21 cellular contexts compared by ENCODE assay signal in the genomic region with DNA sequence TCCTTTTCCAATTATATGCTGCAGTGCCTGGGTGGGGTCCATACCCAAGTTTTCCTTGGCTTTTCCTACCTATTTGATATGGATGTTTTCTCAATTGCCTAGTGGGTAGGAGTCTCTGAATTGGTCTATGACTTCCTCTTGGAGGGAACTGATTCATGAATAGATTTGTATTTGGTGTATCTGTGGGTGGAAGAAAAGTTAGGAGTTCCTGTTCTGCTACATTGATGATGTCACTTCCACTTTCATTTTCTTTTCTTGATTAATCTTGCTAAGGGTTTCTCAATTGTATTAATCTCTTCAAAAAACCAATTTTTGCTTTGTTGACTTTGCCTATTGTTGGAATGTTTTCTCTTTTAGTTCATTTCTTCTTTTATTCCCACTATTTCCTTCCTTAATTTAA. TPM values are rescaled to one million over a fixed set of nuclear protein-coding genes. Genes with fewer than 3 reads are reported as not detected.
DNase-seq lines count a peak whose midpoint lies in the region; ATAC-seq, FAIRE-seq and TF ChIP-seq lines count a peak whose summit lies in the region.
"Had no signal": no experiment of that assay in that cellular context is flagged by ENCODE, and none has a peak within 500 bp of the region (broad histone marks: within the 10 kb centered on the region; RNA-seq: fewer than 3 reads in every experiment).

No MANE protein-coding gene starts in this region.

- BruUV-seq in GM12878 (replicated peaks; lab: Mats Ljungman, UMichigan), result no TSS peak

- peaks cover 3% of the 10 kb centered on the region for H3K4me1 Mint-ChIP-seq in endothelial cell (ENCODE audit: unreplicated experiment)
- H3K4me1 Mint-ChIP-seq: mesothelial cell of epicardium had no signal

- ATAC-seq in GM18511 (IDR thresholded peaks at IDR 0.05; ENCODE audit: unreplicated experiment) (peak; percentile 45), GM12878 (no peak)

- H3K36me3 Mint-ChIP-seq in endothelial cell (ENCODE audit: low read depth, unreplicated experiment), result no peaks in the 10 kb centered on the region
- H3K36me3 Mint-ChIP-seq: mesothelial cell of epicardium had no signal

- H3K9me3 ChIP-seq in GM12878 (replicated peaks; ENCODE audit: control insufficient read depth, insufficient read depth, low read length), result no peaks in the 10 kb centered on the region

- no peaks in the 10 kb centered on the region for H3K79me2 ChIP-seq in GM12878 (ENCODE audit: control insufficient read depth, insufficient read depth, low read length)

- no peak overlapping the region for H2AFZ ChIP-seq in GM12878 (ENCODE audit: control insufficient read depth, low read depth, low read length)

- H3K36me3 ChIP-seq in GM12878 (ENCODE audit: control insufficient read depth in 2 of 2, insufficient read depth in 2 of 2, low read length in 1 of 2), result no peaks in the 10 kb centered on the region
- H3K36me3 ChIP-seq: cardiac muscle cell had no signal

- no peaks in the 10 kb centered on the region; a peak in 2 of 4 replicates for H3K27me3 ChIP-seq in GM12878 (replicated peaks in 1 of 2; ENCODE audit: control insufficient read depth in 2 of 2, insufficient read depth in 2 of 2, low read length in 1 of 2)
- H3K27me3 ChIP-seq: cardiac muscle cell had no signal

- no peaks in the 10 kb centered on the region for H3K27me3 Mint-ChIP-seq in endothelial cell (ENCODE audit: unreplicated experiment)

- no peak overlapping the region for H3K27ac Mint-ChIP-seq in endothelial cell (ENCODE audit: unreplicated experiment)
- H3K27ac Mint-ChIP-seq: activated naive CD4-positive, alpha-beta T cell treated with anti-CD3 and anti-CD28 coated beads, Interleukin-2, amount 50 U/mL, for 24 hours; endodermal cell; IgD-negative memory B cell; mesothelial cell of epicardium had no signal

- peak; percentile 7 for FAIRE-seq in GM12878 (lab: Jason Lieb, UNC)

- H4K20me1 ChIP-seq in GM12878 (ENCODE audit: control insufficient read depth, insufficient read depth), result no peaks in the 10 kb centered on the region

- SMC1A ChIA-PET in GM12878 (lab: Charles Lee; ENCODE audit: uncharacterized antibody, unreplicated experiment), result no interaction called here

- H3K4me1 ChIP-seq in GM12878 (ENCODE audit: control insufficient read depth, insufficient read depth, low read length), result no peaks in the 10 kb centered on the region

- H3K9me3 Mint-ChIP-seq in endothelial cell (ENCODE audit: unreplicated experiment), result no peaks in the 10 kb centered on the region

- TF ChIP-seq CTCF in GM12878 (IDR thresholded peaks at IDR 0.05 in 2 of 3, conservative IDR thresholded peaks at IDR 0.05 in 1 of 3; ENCODE audit: control insufficient read depth in 2 of 3, extremely low read depth in 1 of 3, insufficient read depth in 1 of 3, low read depth in 3 of 3, low read length in 3 of 3) (no peak), endothelial cell (IDR thresholded peaks at IDR 0.05; ENCODE audit: unreplicated experiment) (no peak)

- in situ Hi-C loops in GM12878 (cut with MboI), result no loop called here

- RAD21 ChIA-PET in GM12878 (lab: Charles Lee; ENCODE audit: unreplicated experiment), result no interaction called here

- no peak overlapping the region for H3K4me3 ChIP-seq in GM12878
- H3K4me3 ChIP-seq: cardiac muscle cell had no signal

- intact Hi-C loops in GM12878 (cut with micrococcal nuclease; ENCODE audit: unreplicated experiment), result no loop called here

- POLR2A ChIA-PET in GM12878 (lab: Charles Lee), result no interaction called here

- H3K4me3 Mint-ChIP-seq in endothelial cell (ENCODE audit: unreplicated experiment), result no peak overlapping the region
- H3K4me3 Mint-ChIP-seq: activated naive CD4-positive, alpha-beta T cell treated with anti-CD3 and anti-CD28 coated beads, Interleukin-2, amount 50 U/mL, for 24 hours; endodermal cell; H9; mesothelial cell of epicardium had no signal

- no peak overlapping the region for H3K4me2 ChIP-seq in GM12878 (ENCODE audit: control insufficient read depth, insufficient read depth)

- no peak for TF ChIP-seq RAD21 in GM12878 (IDR thresholded peaks at IDR 0.05; ENCODE audit: insufficient read depth, low read depth, low read length)

- CTCF ChIA-PET in GM12878 (lab: Yijun Ruan, JAX), result no interaction called here

- H3K9ac ChIP-seq in GM12878 (ENCODE audit: control insufficient read depth, insufficient read depth, low read length), result no peak overlapping the region

- peak; percentile 87 for DNase-seq in NOMO-1 treated with DMSO at 0.1 percent for 48 hours (lab: John Stamatoyannopoulos, UW; ENCODE audit: unreplicated experiment)
- DNase-seq in GM12878 (ENCODE audit: low read depth, low spot score), result no peak
- peak; percentile 15 for DNase-seq in pons (ENCODE audit: low spot score)
- DNase-seq in activated gamma-delta T cell (lab: John Stamatoyannopoulos, UW), result no peak
- DNase-seq in NCI-H345 treated with DMSO at 0.1 percent for 48 hours (lab: John Stamatoyannopoulos, UW; ENCODE audit: unreplicated experiment), result no peak
- DNase-seq in endothelial cell (ENCODE audit: low spot score), result no peak
- DNase-seq: activated CD8-positive, alpha-beta memory T cell treated with anti-CD3 and anti-CD28 coated beads, Interleukin-2, amount 50 U/mL, for 48 hours; C1 segment of cervical spinal cord; DMS79 treated with DMSO at 0.1 percent for 48 hours; endodermal cell; H9; NCI-H1694 treated with DMSO at 0.1 percent for 48 hours; NCI-H524 treated with DMSO at 0.1 percent for 48 hours; stimulated activated CD4-positive, alpha-beta T cell treated with anti-CD3 and anti-CD28 coated beads, Interleukin-12 subunit alpha, Interleukin-12 subunit beta, amount 100 ng/mL, for 4 hours; substantia nigra had no signal

- no peak for TF ChIP-seq EP300 in GM12878 (IDR thresholded peaks at IDR 0.05; ENCODE audit: borderline replicate concordance in 1 of 2, control insufficient read depth in 1 of 2, low read depth in 2 of 2, low read length in 2 of 2)

- no peak for TF ChIP-seq POLR2A in GM12878 (IDR thresholded peaks at IDR 0.05; ENCODE audit: low read depth, low read length)

- H3K27ac ChIP-seq in GM12878 (ENCODE audit: control insufficient read depth, insufficient read depth), result no peak overlapping the region
- H3K27ac ChIP-seq: cardiac muscle cell had no signal

TF ChIP-seq in GM12878, 131 proteins besides CTCF, POLR2A, EP300 and RAD21 (continues in another document):
- no peak for TF ChIP-seq PAX5 (IDR thresholded peaks at IDR 0.05; ENCODE audit: borderline replicate concordance, low read depth, low read length)
- no peak for TF ChIP-seq NR2F1 (conservative IDR thresholded peaks at IDR 0.05)
- TF ChIP-seq SPI1 (IDR thresholded peaks at IDR 0.05; ENCODE audit: borderline replicate concordance, insufficient read depth, low read depth, low read length), result peak; percentile 8; the same call in 1 of the 2 replicates
- TF ChIP-seq RELA (IDR thresholded peaks at IDR 0.05; ENCODE audit: borderline replicate concordance, partially characterized antibody), result no peak
- no peak for TF ChIP-seq RAD51 (IDR thresholded peaks at IDR 0.05)
- TF ChIP-seq, protein P1, sequence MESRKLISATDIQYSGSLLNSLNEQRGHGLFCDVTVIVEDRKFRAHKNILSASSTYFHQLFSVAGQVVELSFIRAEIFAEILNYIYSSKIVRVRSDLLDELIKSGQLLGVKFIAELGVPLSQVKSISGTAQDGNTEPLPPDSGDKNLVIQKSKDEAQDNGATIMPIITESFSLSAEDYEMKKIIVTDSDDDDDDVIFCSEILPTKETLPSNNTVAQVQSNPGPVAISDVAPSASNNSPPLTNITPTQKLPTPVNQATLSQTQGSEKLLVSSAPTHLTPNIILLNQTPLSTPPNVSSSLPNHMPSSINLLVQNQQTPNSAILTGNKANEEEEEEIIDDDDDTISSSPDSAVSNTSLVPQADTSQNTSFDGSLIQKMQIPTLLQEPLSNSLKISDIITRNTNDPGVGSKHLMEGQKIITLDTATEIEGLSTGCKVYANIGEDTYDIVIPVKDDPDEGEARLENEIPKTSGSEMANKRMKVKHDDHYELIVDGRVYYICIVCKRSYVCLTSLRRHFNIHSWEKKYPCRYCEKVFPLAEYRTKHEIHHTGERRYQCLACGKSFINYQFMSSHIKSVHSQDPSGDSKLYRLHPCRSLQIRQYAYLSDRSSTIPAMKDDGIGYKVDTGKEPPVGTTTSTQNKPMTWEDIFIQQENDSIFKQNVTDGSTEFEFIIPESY (IDR thresholded peaks at IDR 0.05), result no peak
- TF ChIP-seq RFX5 (IDR thresholded peaks at IDR 0.05; ENCODE audit: low read depth, low read length), result no peak
- TF ChIP-seq SRF (IDR thresholded peaks at IDR 0.05; ENCODE audit: low read depth in 2 of 2, low read length in 2 of 2), result no peak
- TF ChIP-seq TAF1 (IDR thresholded peaks at IDR 0.05; ENCODE audit: borderline replicate concordance, low read depth, low read length), result no peak
- TF ChIP-seq ATF7 (IDR thresholded peaks at IDR 0.05; ENCODE audit: low read depth), result peak; percentile 66

RNA-seq across cellular contexts. Expression of gene SLC9A2, which starts 37.4 kb away (rescaled TPM):
- total RNA-seq in GM12878 (2013; cell fraction: nucleolus; rRNA removed), result 0.73 and 2.1 TPM in 2 replicates
- 0.85 and 0.87 TPM in 2 replicates for total RNA-seq in GM12878 (2014; rRNA removed)
- total RNA-seq in GM12878 (2014; rRNA removed; fragmentation: Illumina TruSeq; extraction: Trizol), result 0.76 and 1.2 TPM in 2 replicates
- 0.80 and 1.2 TPM in 2 replicates for total RNA-seq in GM12878 (2021)
- polyA plus RNA-seq in GM12878 (2011; ENCODE audit: low read depth), result 0.08 TPM
- 0.81 and 0.99 TPM in 2 replicates for polyA plus RNA-seq in GM12878 (2011; rRNA removed)
- 0.35 and 0.36 TPM in 2 replicates for polyA plus RNA-seq in GM12878 (2011; cell fraction: cytosol; rRNA removed)
- polyA plus RNA-seq in GM12878 (2011; cell fraction: nucleus; rRNA removed), result 0.88 and 1.4 TPM in 2 replicates
- polyA plus RNA-seq in GM12878 (2012), result 0.13 and 0.15 TPM in 2 replicates
- polyA plus RNA-seq in GM12878 (2014; fragmentation: Illumina TruSeq; extraction: Trizol), result 1.00 and 1.2 TPM in 2 replicates
- polyA plus RNA-seq in GM12878 (2014; fragmentation: Nextera tagmentation; extraction: Ambion mirVana), result under 1 TPM; 0.13 to 0.26 TPM
- polyA plus RNA-seq in GM12878 (2014; rRNA removed), result 1.2 and 2.0 TPM in 2 replicates
- under 1 TPM; 0.29 to 0.70 TPM for polyA plus RNA-seq in GM12878 (2016; fragmentation: Nextera tagmentation; extraction: Ambion mirVana)
- 0.67 and 1.1 TPM in 2 replicates for polyA minus RNA-seq in GM12878 (2011; rRNA and poly(A)+ RNA removed)
- 0.31 and 0.40 TPM in 2 replicates for polyA minus RNA-seq in GM12878 (2011; cell fraction: cytosol; rRNA and poly(A)+ RNA removed)
- polyA minus RNA-seq in GM12878 (2011; cell fraction: nucleus; rRNA and poly(A)+ RNA removed), result 0.85 and 2.1 TPM in 2 replicates
- 0.05 TPM for total RNA-seq in endothelial cell (ENCODE audit: unreplicated experiment)
- total RNA-seq: endodermal cell, osteocyte had no signal
- polyA plus RNA-seq: cardiac muscle cell, IgD-negative memory B cell had no signal

Comparison
In these comparisons a context has a peak if more than half of its experiments do, and no peak if none do; other contexts are left out.
1. DNase-seq: peak in NOMO-1 treated with DMSO at 0.1 percent for 48 hours (single experiment) and pons (single experiment); none in GM12878 (single experiment), activated gamma-delta T cell (single experiment), NCI-H345 treated with DMSO at 0.1 percent for 48 hours (single experiment) and endothelial cell (single experiment).